15 cellular contexts compared by ENCODE assay signal in the genomic region with DNA sequence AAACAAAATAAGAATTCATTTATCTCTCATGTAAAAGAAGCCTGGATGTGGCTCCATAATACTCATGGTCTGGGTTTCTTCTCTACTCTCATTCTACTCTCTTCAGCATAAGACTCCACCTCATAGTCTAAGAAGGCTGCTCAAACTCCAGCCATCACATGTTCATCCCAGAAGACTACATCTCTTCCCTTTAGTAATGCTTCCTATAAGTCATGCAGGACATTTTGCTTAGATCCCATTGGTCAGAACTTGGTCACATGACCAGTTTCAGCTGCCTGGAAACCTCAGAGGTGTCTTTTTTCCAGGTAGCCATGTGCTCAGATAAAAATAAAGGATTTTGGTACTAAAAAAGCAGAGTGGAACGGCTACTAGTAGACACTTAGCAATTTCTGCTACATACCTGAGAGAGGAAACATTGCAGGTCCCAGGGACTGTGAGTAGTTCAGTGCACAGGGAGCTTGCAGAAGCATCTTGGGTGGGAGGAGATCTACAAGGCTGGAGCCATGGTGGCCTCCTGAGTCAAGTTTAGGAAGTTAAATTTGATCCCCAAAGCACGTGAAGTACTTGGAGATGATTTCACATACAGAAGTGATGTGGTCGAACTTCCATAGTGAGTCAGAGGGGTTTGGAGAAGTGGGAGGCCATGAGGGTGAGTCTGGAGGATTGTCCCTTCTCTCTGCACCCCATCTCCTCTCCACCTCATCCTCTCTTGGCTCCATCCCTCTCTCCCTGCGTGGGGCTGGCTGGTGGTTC.
DNase-seq lines count a peak whose midpoint lies in the region; ATAC-seq, FAIRE-seq and TF ChIP-seq lines count a peak whose summit lies in the region.
"Had no signal": no experiment of that assay in that cellular context is flagged by ENCODE, and none has a peak within 500 bp of the region (broad histone marks: within the 10 kb centered on the region; RNA-seq: fewer than 3 reads in every experiment).

No MANE protein-coding gene starts in this region.

- CTCF ChIA-PET in HEK293 (lab: Yijun Ruan, JAX) (interaction anchor here (1.6 to 1.8 kb wide), 2 partner anchors 148 to 199 kb away, joined by 5 to 7 read pairs; no protein-coding TSS in a partner anchor), OCI-LY7 (lab: Charles Lee; ENCODE audit: unreplicated experiment) (interaction anchor here (1.2 kb wide), 1 partner anchor 37 kb away, joined by 4 read pairs; no protein-coding TSS in a partner anchor)

- H3K4me2 ChIP-seq in OCI-LY7 (ENCODE audit: low read length) = peak overlapping the region; percentile 67; the same call in 1 of the 2 replicates

- no TSS peak for BruUV-seq in OCI-LY7 (replicated peaks; lab: Mats Ljungman, UMichigan)

- TF ChIP-seq CTCF in HEK293 (tag by site-specific recombination; IDR thresholded peaks at IDR 0.05) (no peak), OCI-LY7 (conservative IDR thresholded peaks at IDR 0.05; ENCODE audit: low read length) (no peak), fibroblast of mammary gland (conservative IDR thresholded peaks at IDR 0.05; ENCODE audit: control insufficient read depth, insufficient read depth, low read depth, low read length) (no peak), kidney (IDR thresholded peaks at IDR 0.05; ENCODE audit: borderline replicate concordance, extremely low read depth, insufficient read depth) (no peak)

- H4K20me1 ChIP-seq in OCI-LY7 (ENCODE audit: insufficient read depth, low read length) = no peaks in the 10 kb centered on the region

- intact Hi-C loops in OCI-LY7 (cut with micrococcal nuclease; ENCODE audit: unreplicated experiment) (loop anchor here (5.0 kb wide), 1 partner anchor 37 kb away; no protein-coding TSS in a partner anchor), kidney (cut with DNase I) (no loop called here)

- no peak overlapping the region for H3K4me3 ChIP-seq in HEK293 (ENCODE audit: low read depth, low read length)
- no peak overlapping the region for H3K4me3 ChIP-seq in OCI-LY7 (ENCODE audit: low read depth, low read length, poor library complexity, severe bottlenecking)
- no peak overlapping the region for H3K4me3 ChIP-seq in fibroblast of mammary gland (ENCODE audit: control insufficient read depth, low read depth, low read length)
- H3K4me3 ChIP-seq in kidney (ENCODE audit: low read length in 2 of 2) = no peak overlapping the region

- FAIRE-seq in kidney (lab: Jason Lieb, UNC) = no peak
- no peak for FAIRE-seq in GM19239 (lab: Jason Lieb, UNC)
- FAIRE-seq: colon had no signal

- no peak for ATAC-seq in HG03439 (IDR thresholded peaks at IDR 0.05; ENCODE audit: unreplicated experiment)
- ATAC-seq: activated T-cell treated with anti-CD3 and anti-CD28 coated beads, Interleukin-2, amount 50 U/mL, for 72 hours had no signal

- H3K4me1 ChIP-seq in HEK293 (ENCODE audit: control insufficient read depth, insufficient read depth, low read length) (no peaks in the 10 kb centered on the region), OCI-LY7 (ENCODE audit: insufficient read depth, low read length, poor library complexity, severe bottlenecking) (peaks cover 64% of the 10 kb centered on the region), kidney (ENCODE audit: control insufficient read depth in 1 of 2, insufficient read depth in 1 of 2, low read depth in 1 of 2, low read length in 2 of 2) (no peaks in the 10 kb centered on the region)
- H3K4me1 ChIP-seq: parathyroid adenoma had no signal

- H3K79me2 ChIP-seq in OCI-LY7 (ENCODE audit: insufficient read depth, low read depth, low read length) = no peaks in the 10 kb centered on the region

- no peaks in the 10 kb centered on the region for H3K9me2 ChIP-seq in OCI-LY7 (ENCODE audit: insufficient read depth, low read length)

- peak; percentile 28 for DNase-seq in AG20443 (ENCODE audit: low spot score)
- DNase-seq in OCI-LY7 (ENCODE audit: low spot score) = no peak
- DNase-seq in fibroblast of mammary gland (ENCODE audit: low read depth) = peak; percentile 53
- no peak for DNase-seq in kidney
- no peak for DNase-seq in GM19239 (ENCODE audit: insufficient read length, low spot score)
- no peak for DNase-seq in NCI-H2107 (lab: John Stamatoyannopoulos, UW)
- DNase-seq: activated T-cell treated with anti-CD3 and anti-CD28 coated beads, Interleukin-2, amount 50 U/mL, for 72 hours; NCI-H524 treated with DMSO at 0.1 percent for 48 hours; stimulated activated CD4-positive, alpha-beta T cell treated with anti-CD3 and anti-CD28 coated beads, Interleukin-12 subunit alpha, Interleukin-12 subunit beta, amount 100 ng/mL, for 4 hours; T-helper 2 cell had no signal

- peaks cover 0 to 13% of the 10 kb centered on the region in 2 experiments; a peak in 1 of 3 replicates for H3K36me3 ChIP-seq in HEK293 (ENCODE audit: control insufficient read depth in 2 of 2, insufficient read depth in 1 of 2, low read length in 2 of 2)
- peaks cover 37% of the 10 kb centered on the region for H3K36me3 ChIP-seq in OCI-LY7 (ENCODE audit: insufficient read depth, low read length)
- peaks cover 0 to 15% of the 10 kb centered on the region in 2 donors for H3K36me3 ChIP-seq in kidney (ENCODE audit: control insufficient read depth in 1 of 2, insufficient read depth in 2 of 2, low read length in 2 of 2)

- H3K9ac ChIP-seq in kidney (ENCODE audit: low read length in 2 of 2) = no peak overlapping the region
- H3K9ac ChIP-seq: parathyroid adenoma had no signal

- no peaks in the 10 kb centered on the region for H3K9me3 ChIP-seq in HEK293 (ENCODE audit: control insufficient read depth, insufficient read depth, low read depth, low read length)
- 0 out of 2 replicates have a peak, but pooled peaks cover 3% of the 10 kb centered on the region for H3K9me3 ChIP-seq in OCI-LY7 (ENCODE audit: low read length)
- H3K9me3 ChIP-seq in kidney (ENCODE audit: control insufficient read depth in 1 of 2, low read length in 2 of 2) = no peaks in the 10 kb centered on the region

- no peak overlapping the region for H2AFZ ChIP-seq in OCI-LY7 (ENCODE audit: low read length)
- H2AFZ ChIP-seq: parathyroid adenoma had no signal

- POLR2A ChIA-PET in HEK293 (lab: Yijun Ruan, JAX) = interaction anchor here (0.6 kb wide), 1 partner anchor 37 kb away, joined by 3 read pairs; no protein-coding TSS in a partner anchor
- POLR2A ChIA-PET in OCI-LY7 (lab: Charles Lee) = interaction anchor here (1.1 kb wide), 1 partner anchor 85 kb away, joined by 3 read pairs; no protein-coding TSS in a partner anchor

- H3K27ac ChIP-seq in HEK293 (ENCODE audit: extremely low read depth, low read depth, low read length) (no peak overlapping the region), OCI-LY7 (ENCODE audit: low read depth, low read length, poor library complexity, severe bottlenecking) (peak overlapping the region; percentile 94), kidney (ENCODE audit: low read depth in 2 of 2, low read length in 2 of 2) (no peak overlapping the region)
- H3K27ac ChIP-seq: epithelial cell of prostate, parathyroid adenoma had no signal

TF ChIP-seq in HEK293, 187 proteins besides CTCF, POLR2A, EP300 and RAD21:
- TF ChIP-seq, protein P1, sequence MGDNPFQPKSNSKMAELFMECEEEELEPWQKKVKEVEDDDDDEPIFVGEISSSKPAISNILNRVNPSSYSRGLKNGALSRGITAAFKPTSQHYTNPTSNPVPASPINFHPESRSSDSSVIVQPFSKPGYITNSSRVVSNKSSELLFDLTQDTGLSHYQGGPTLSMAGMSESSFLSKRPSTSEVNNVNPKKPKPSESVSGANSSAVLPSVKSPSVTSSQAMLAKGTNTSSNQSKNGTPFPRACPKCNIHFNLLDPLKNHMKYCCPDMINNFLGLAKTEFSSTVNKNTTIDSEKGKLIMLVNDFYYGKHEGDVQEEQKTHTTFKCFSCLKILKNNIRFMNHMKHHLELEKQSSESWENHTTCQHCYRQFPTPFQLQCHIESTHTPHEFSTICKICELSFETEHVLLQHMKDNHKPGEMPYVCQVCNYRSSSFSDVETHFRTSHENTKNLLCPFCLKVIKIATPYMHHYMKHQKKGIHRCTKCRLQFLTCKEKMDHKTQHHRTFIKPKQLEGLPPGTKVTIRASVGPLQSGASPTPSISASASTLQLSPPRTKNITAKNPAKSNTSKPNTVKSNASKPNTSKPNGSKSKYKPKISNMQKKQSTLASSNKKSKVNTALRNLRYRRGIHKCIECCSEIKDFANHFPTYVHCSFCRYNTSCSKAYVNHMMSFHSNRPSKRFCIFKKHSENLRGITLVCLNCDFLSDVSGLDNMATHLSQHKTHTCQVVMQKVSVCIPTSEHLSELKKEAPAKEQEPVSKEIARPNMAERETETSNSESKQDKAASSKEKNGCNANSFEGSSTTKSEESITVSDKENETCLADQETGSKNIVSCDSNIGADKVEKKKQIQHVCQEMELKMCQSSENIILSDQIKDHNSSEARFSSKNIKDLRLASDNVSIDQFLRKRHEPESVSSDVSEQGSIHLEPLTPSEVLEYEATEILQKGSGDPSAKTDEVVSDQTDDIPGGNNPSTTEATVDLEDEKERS (tag by site-specific recombination; IDR thresholded peaks at IDR 0.05) = peak; percentile 88
- TF ChIP-seq ZNF623 (tag by site-specific recombination; IDR thresholded peaks at IDR 0.05) (no peak), SETDB1 (IDR thresholded peaks at IDR 0.05; ENCODE audit: insufficient read length, low read length) (peak; percentile 58), ZNF664 (tag by site-specific recombination; IDR thresholded peaks at IDR 0.05) (no peak)
TF ChIP-seq in HEK293: peak in this region for 2.

Comparison
In these comparisons a context has a peak if more than half of its experiments do, and no peak if none do; other contexts are left out.
1. DNase-seq: peak in AG20443 (single experiment) and fibroblast of mammary gland (single experiment); none in OCI-LY7 (single experiment), kidney (single experiment), GM19239 (single experiment) and NCI-H2107 (single experiment).